Comparison of ENCODE assay signal across 8 cellular contexts in genomic region chr17:75455896-75456416, GRCh38. TPM values are rescaled to one million over a fixed set of nuclear protein-coding genes. Genes with fewer than 3 reads are reported as not detected.
DNase-seq lines count a peak whose midpoint lies in the region; ATAC-seq, FAIRE-seq and TF ChIP-seq lines count a peak whose summit lies in the region.

No MANE protein-coding gene starts in this region.

- H3K9ac ChIP-seq in OCI-LY3 (ENCODE audit: low read length) (peak overlapping the region; percentile 71), endothelial cell of umbilical vein (replicated peaks; ENCODE audit: extremely low read depth, insufficient read depth, low read length) (peak overlapping the region; percentile 88)

- H3K27ac ChIP-seq in 22Rv1 (peak overlapping the region; percentile 72), OCI-LY3 (ENCODE audit: low read length) (no peak overlapping the region), endothelial cell of umbilical vein (ENCODE audit: insufficient read depth, low read depth, low read length) (peak overlapping the region; percentile 48)

- no peaks in the 10 kb centered on the region for H3K9me1 ChIP-seq in endothelial cell of umbilical vein (replicated peaks; ENCODE audit: control insufficient read depth, extremely low read depth, insufficient read depth, low read length)

- peak; percentile 18 for ATAC-seq in GM19351 (IDR thresholded peaks at IDR 0.05; ENCODE audit: unreplicated experiment)

- H4K20me1 ChIP-seq in OCI-LY3 (ENCODE audit: insufficient read depth, low read length) (no peaks in the 10 kb centered on the region), endothelial cell of umbilical vein (replicated peaks; ENCODE audit: control insufficient read depth, extremely low read depth, insufficient read depth, low read length) (no peaks in the 10 kb centered on the region)

- H3K4me2 ChIP-seq in OCI-LY3 (ENCODE audit: low read length) (peak overlapping the region; percentile 86), endothelial cell of umbilical vein (ENCODE audit: insufficient read depth, low read length) (peak overlapping the region; percentile 90)

- CTCF ChIA-PET in endothelial cell of umbilical vein (lab: Charles Lee), result interaction anchor here (0.7 to 1.4 kb wide), 10 partner anchors 9 to 145 kb away, joined by 3 to 5 read pairs (median 4); partner anchors contain the start of gene TSEN54

- dilution Hi-C loops in endothelial cell of umbilical vein (cut with MboI; ENCODE audit: extremely low pct_ligation_motif_present, low sequenced_read_pairs), result no loop called here

- no peaks in the 10 kb centered on the region for H3K27me3 ChIP-seq in OCI-LY3 (ENCODE audit: low read depth, low read length)
- H3K27me3 ChIP-seq in endothelial cell of umbilical vein (ENCODE audit: control insufficient read depth in 2 of 2, insufficient read depth in 2 of 2, low read length in 2 of 2), result no peaks in the 10 kb centered on the region
- H3K27me3 ChIP-seq in neuron (ENCODE audit: insufficient read depth, low read length), result no peaks in the 10 kb centered on the region

- POLR2A ChIA-PET in endothelial cell of umbilical vein (lab: Charles Lee), result interaction anchor here (0.6 to 1.3 kb wide), 3 partner anchors 29 to 140 kb away, joined by 3 to 4 read pairs (median 4); partner anchors contain the start of gene GRB2

- H3K9me3 ChIP-seq in OCI-LY3 (ENCODE audit: insufficient read depth, low read length), result no peaks in the 10 kb centered on the region
- H3K9me3 ChIP-seq in endothelial cell of umbilical vein (replicated peaks; ENCODE audit: control insufficient read depth, insufficient read depth, low read length), result no peaks in the 10 kb centered on the region
- H3K9me3 ChIP-seq in neuron (ENCODE audit: low read length), result no peaks in the 10 kb centered on the region

- TF ChIP-seq CTCF in 22Rv1 (IDR thresholded peaks at IDR 0.05) (no peak), OCI-LY3 (IDR thresholded peaks at IDR 0.05; ENCODE audit: low read depth, low read length) (no peak), endothelial cell of umbilical vein (IDR thresholded peaks at IDR 0.05; ENCODE audit: extremely low read depth in 1 of 2, insufficient read depth in 1 of 2, low read depth in 1 of 2, low read length in 2 of 2) (no peak)

- intact Hi-C loops in endothelial cell of umbilical vein (cut with micrococcal nuclease), result loop anchor here (2.0 kb wide), 1 partner anchor 59 kb away; the partner anchor contains the start of gene CASKIN2

- TSS peak; percentile 79 for BruUV-seq in endothelial cell of umbilical vein (replicated peaks; lab: Mats Ljungman, UMichigan)

- H2AFZ ChIP-seq in OCI-LY3 (ENCODE audit: low read depth, low read length) (peak overlapping the region; percentile 43; the same call in 1 of the 2 replicates), endothelial cell of umbilical vein (ENCODE audit: low read depth, low read length) (peak overlapping the region; percentile 81), neuron (ENCODE audit: low read depth, low read length) (peak overlapping the region; percentile 80)

- H3K4me1 ChIP-seq in OCI-LY3 (ENCODE audit: low read length) (peaks cover 19% of the 10 kb centered on the region), endothelial cell of umbilical vein (ENCODE audit: control insufficient read depth, extremely low read depth, insufficient read depth, low read length) (peaks cover 13% of the 10 kb centered on the region), neuron (ENCODE audit: insufficient read depth, low read length) (peaks cover 13% of the 10 kb centered on the region)

- H3K4me3 ChIP-seq in OCI-LY3 (ENCODE audit: low read length) (peak overlapping the region; percentile 79), endothelial cell of umbilical vein (replicated peaks in 1 of 3; ENCODE audit: insufficient read depth in 1 of 3, low read depth in 1 of 3, low read length in 3 of 3) (peak overlapping the region; percentile 60 to 87 (median 70)), neuron (ENCODE audit: low read length) (peak overlapping the region; percentile 86)

- no peak for DNase-seq in endothelial cell of umbilical vein (ENCODE audit: low read depth, low spot score)
- no peak for DNase-seq in NOMO-1 treated with DMSO at 0.1 percent for 48 hours (lab: John Stamatoyannopoulos, UW; ENCODE audit: unreplicated experiment)
- DNase-seq in Ammon's horn (ENCODE audit: low spot score), result no peak
- DNase-seq in NCI-H2107 treated with DMSO at 0.1 percent for 48 hours (lab: John Stamatoyannopoulos, UW; ENCODE audit: unreplicated experiment), result no peak

- peaks cover 10% of the 10 kb centered on the region for H3K79me2 ChIP-seq in OCI-LY3 (ENCODE audit: low read length)
- H3K79me2 ChIP-seq in endothelial cell of umbilical vein (ENCODE audit: control insufficient read depth, insufficient read depth, low read length), result peaks cover 9% of the 10 kb centered on the region

- no peaks in the 10 kb centered on the region for H3K36me3 ChIP-seq in OCI-LY3 (replicated peaks; ENCODE audit: low read depth, low read length)
- no peaks in the 10 kb centered on the region for H3K36me3 ChIP-seq in endothelial cell of umbilical vein (ENCODE audit: control insufficient read depth in 2 of 2, extremely low read depth in 1 of 2, insufficient read depth in 2 of 2, low read length in 2 of 2)
- no peaks in the 10 kb centered on the region for H3K36me3 ChIP-seq in neuron (ENCODE audit: insufficient read depth, low read length)

- TF ChIP-seq POLR2A in endothelial cell of umbilical vein (IDR thresholded peaks at IDR 0.05; ENCODE audit: low read depth, low read length), result no peak

- FAIRE-seq in endothelial cell of umbilical vein (lab: Jason Lieb, UNC), result no peak

TF ChIP-seq in endothelial cell of umbilical vein, 7 proteins besides CTCF, POLR2A, EP300 and RAD21:
- TF ChIP-seq JUN (IDR thresholded peaks at IDR 0.05; ENCODE audit: borderline replicate concordance, insufficient read depth, insufficient read length, low read depth) (no peak), EZH2 (IDR thresholded peaks at IDR 0.05; ENCODE audit: borderline replicate concordance, low read depth, low read length, severe bottlenecking) (no peak), MYC (IDR thresholded peaks at IDR 0.05; ENCODE audit: low read depth, low read length) (no peak), MAX (IDR thresholded peaks at IDR 0.05; ENCODE audit: insufficient read depth, insufficient read length) (no peak), POLR2AphosphoS5 (IDR thresholded peaks at IDR 0.05; ENCODE audit: insufficient read depth, low read depth, low read length) (no peak), GATA2 (IDR thresholded peaks at IDR 0.05; ENCODE audit: insufficient read depth, insufficient read length, low read depth, low read length) (no peak), FOS (IDR thresholded peaks at IDR 0.05; ENCODE audit: borderline replicate concordance, insufficient read depth, low read length) (no peak)

RNA-seq across cellular contexts. Expression of gene TMEM94, which starts 0.5 kb away (rescaled TPM):
- 68.4 and 69.2 TPM in 2 replicates for total RNA-seq in endothelial cell of umbilical vein
- polyA plus RNA-seq in endothelial cell of umbilical vein, result 75.9 and 131 TPM in 2 replicates
- 46.4 and 54.3 TPM in 2 replicates for polyA plus RNA-seq in endothelial cell of umbilical vein (2011; cell fraction: cytosol; rRNA removed)
- 371 and 452 TPM in 2 replicates for polyA plus RNA-seq in endothelial cell of umbilical vein (2011; cell fraction: nucleus; rRNA removed)
- polyA plus RNA-seq in endothelial cell of umbilical vein (2012), result 47.6 and 53.1 TPM in 2 replicates
- polyA minus RNA-seq in endothelial cell of umbilical vein, result 64.3 and 74.9 TPM in 2 replicates
- polyA minus RNA-seq in endothelial cell of umbilical vein (2011; cell fraction: cytosol; rRNA and poly(A)+ RNA removed), result 25.6 TPM
- 74.1 and 107 TPM in 2 replicates for polyA minus RNA-seq in endothelial cell of umbilical vein (2011; cell fraction: nucleus; rRNA and poly(A)+ RNA removed)

RNA-seq across cellular contexts. Expression of gene GRB2, which starts 50.5 kb away (rescaled TPM):
- 93.9 and 94.8 TPM in 2 replicates for total RNA-seq in endothelial cell of umbilical vein
- polyA plus RNA-seq in endothelial cell of umbilical vein, result 41.8 and 51.5 TPM in 2 replicates
- 65.2 and 76.7 TPM in 2 replicates for polyA plus RNA-seq in endothelial cell of umbilical vein (2011; cell fraction: cytosol; rRNA removed)
- polyA plus RNA-seq in endothelial cell of umbilical vein (2011; cell fraction: nucleus; rRNA removed), result 35.4 and 39.0 TPM in 2 replicates
- 78.0 and 101 TPM in 2 replicates for polyA plus RNA-seq in endothelial cell of umbilical vein (2012)
- polyA minus RNA-seq in endothelial cell of umbilical vein, result 49.6 and 54.7 TPM in 2 replicates
- 19.7 TPM for polyA minus RNA-seq in endothelial cell of umbilical vein (2011; cell fraction: cytosol; rRNA and poly(A)+ RNA removed)
- 25.7 and 26.0 TPM in 2 replicates for polyA minus RNA-seq in endothelial cell of umbilical vein (2011; cell fraction: nucleus; rRNA and poly(A)+ RNA removed)

RNA-seq across cellular contexts. Expression of gene CASKIN2, which starts 59.4 kb away (rescaled TPM):
- 34.6 and 37.6 TPM in 2 replicates for total RNA-seq in endothelial cell of umbilical vein
- 10.6 and 13.0 TPM in 2 replicates for polyA plus RNA-seq in endothelial cell of umbilical vein
- 8.2 and 9.8 TPM in 2 replicates for polyA plus RNA-seq in endothelial cell of umbilical vein (2011; cell fraction: cytosol; rRNA removed)
- polyA plus RNA-seq in endothelial cell of umbilical vein (2011; cell fraction: nucleus; rRNA removed), result 24.7 and 30.9 TPM in 2 replicates
- polyA plus RNA-seq in endothelial cell of umbilical vein (2012), result 12.8 and 16.5 TPM in 2 replicates
- polyA minus RNA-seq in endothelial cell of umbilical vein, result 12.5 and 21.0 TPM in 2 replicates
- 12.1 TPM for polyA minus RNA-seq in endothelial cell of umbilical vein (2011; cell fraction: cytosol; rRNA and poly(A)+ RNA removed)
- polyA minus RNA-seq in endothelial cell of umbilical vein (2011; cell fraction: nucleus; rRNA and poly(A)+ RNA removed), result 15.2 and 18.1 TPM in 2 replicates
